In genomic region chr4:70028159-70028558, GRCh38 we compare ENCODE assay signal across 4 cellular contexts. TPM values are rescaled to one million over a fixed set of nuclear protein-coding genes. Genes with fewer than 3 reads are reported as not detected.
"Had no signal": no experiment of that assay in that cellular context is flagged by ENCODE, and none has a peak within 500 bp of the region (broad histone marks: within the 10 kb centered on the region; RNA-seq: fewer than 3 reads in every experiment).

TSS of gene HTN3 (plus strand) at chr4:70028459. CDS start at chr4:70030741, 2,282 bp downstream.

RNA-seq across cellular contexts. Expression of gene HTN3, which starts in this region (rescaled TPM):
- total RNA-seq: LHCN-M2, M059J, MCF 10A, NCI-H460 had no signal
